In the genomic region with DNA sequence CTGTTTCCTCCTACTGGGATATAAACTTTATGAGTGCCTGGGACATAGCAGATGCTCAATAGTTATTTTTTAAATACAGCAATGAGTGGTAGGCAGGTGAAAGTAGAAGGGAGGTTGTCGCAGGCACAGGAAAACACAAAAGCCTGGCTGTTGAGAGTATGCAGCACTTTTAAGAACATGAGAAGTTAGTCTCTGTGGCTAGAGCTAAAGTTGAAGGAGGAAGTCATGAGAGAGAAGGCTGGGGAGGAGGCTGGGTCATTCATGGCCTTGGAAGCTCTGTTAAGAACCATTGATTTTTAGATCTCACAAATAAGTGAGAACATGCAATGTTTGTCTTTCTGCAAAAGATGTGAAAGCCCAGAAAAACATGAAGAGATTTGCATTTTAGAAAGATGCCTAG, we compare ENCODE assay signal across 12 cellular contexts.
"Had no signal": no experiment of that assay in that cellular context is flagged by ENCODE, and none has a peak within 500 bp of the region (broad histone marks: within the 10 kb centered on the region; RNA-seq: fewer than 3 reads in every experiment).

No MANE protein-coding gene starts in this region.

- H3K27me3 Mint-ChIP-seq: activated CD8-positive, alpha-beta T cell treated with anti-CD3 and anti-CD28 coated beads for 36 hours had no signal

- H3K4me3 Mint-ChIP-seq: activated CD8-positive, alpha-beta T cell treated with anti-CD3 and anti-CD28 coated beads for 36 hours; endodermal cell; neural progenitor cell had no signal

- ATAC-seq: activated CD8-positive, alpha-beta T cell treated with anti-CD3 and anti-CD28 coated beads for 36 hours; stimulated activated naive CD8-positive, alpha-beta T cell treated with anti-CD3 and anti-CD28 coated beads, Interleukin-15, Interleukin-2, amounts not matched to agents 100 U/mL and 50 U/mL, for 24 hours; upper lobe of right lung had no signal

- H3K27ac Mint-ChIP-seq: activated CD8-positive, alpha-beta T cell treated with anti-CD3 and anti-CD28 coated beads for 36 hours; endodermal cell; neural progenitor cell had no signal

- H3K4me1 Mint-ChIP-seq: neural progenitor cell had no signal

- FAIRE-seq: kidney had no signal

- H3K9me3 Mint-ChIP-seq: activated CD8-positive, alpha-beta T cell treated with anti-CD3 and anti-CD28 coated beads for 36 hours; endodermal cell; neural progenitor cell had no signal

- DNase-seq: activated CD8-positive, alpha-beta memory T cell treated with anti-CD3 and anti-CD28 coated beads, Interleukin-2, amount 50 U/mL, for 48 hours; activated CD8-positive, alpha-beta T cell treated with anti-CD3 and anti-CD28 coated beads for 36 hours; aorta; endodermal cell; erythroblast; kidney; ovary; stimulated activated CD4-positive, alpha-beta T cell treated with anti-CD3 and anti-CD28 coated beads, Interleukin-12 subunit alpha, Interleukin-12 subunit beta, amount 100 ng/mL, for 4 hours; stimulated activated naive CD8-positive, alpha-beta T cell treated with anti-CD3 and anti-CD28 coated beads, Interleukin-15, Interleukin-2, amounts not matched to agents 100 U/mL and 50 U/mL, for 24 hours; testis; upper lobe of right lung had no signal
